In the genomic region with DNA sequence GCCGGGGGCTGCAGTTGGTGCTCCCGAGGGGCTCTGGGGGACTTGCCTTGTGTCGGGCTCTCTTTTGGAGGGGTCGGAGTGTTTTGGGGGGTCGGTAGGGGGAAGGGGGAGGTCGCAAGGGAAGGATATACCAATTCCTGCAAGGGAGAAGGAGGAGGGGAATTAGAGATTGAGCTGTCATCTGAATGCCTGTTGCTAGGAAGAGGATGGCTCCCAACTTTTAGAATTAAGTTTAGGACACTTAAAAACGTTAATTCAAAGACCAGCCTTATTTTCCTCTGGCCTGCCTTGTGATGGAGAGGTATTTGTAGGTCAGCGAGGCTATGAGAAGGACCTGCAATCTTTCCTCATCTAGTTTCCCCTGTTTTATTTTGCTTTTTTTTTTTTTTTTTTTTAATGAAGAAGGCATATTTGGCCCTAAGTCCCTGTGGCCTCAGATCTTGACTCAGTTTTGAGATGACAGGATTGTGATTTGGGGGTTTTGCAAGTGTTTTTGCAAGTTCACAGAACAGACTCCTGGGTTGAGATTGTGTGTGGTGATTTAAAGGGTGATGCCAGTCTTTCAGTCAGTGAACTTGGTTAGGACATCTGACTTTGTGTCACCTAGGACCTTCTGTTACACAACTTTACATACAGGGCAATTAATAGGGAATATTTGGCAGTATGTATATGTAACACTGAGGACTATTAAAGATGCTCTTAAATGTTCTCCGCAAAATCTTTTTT, we compare ENCODE assay signal across 8 cellular contexts. TPM values are rescaled to one million over a fixed set of nuclear protein-coding genes. Genes with fewer than 3 reads are reported as not detected.
A peak's percentile ranks its signal among the peaks of the same experiment; 100 is the strongest.
DNase-seq lines count a peak whose midpoint lies in the region; ATAC-seq and TF ChIP-seq lines count a peak whose summit lies in the region.

No MANE protein-coding gene starts in this region.

- no peak for ATAC-seq in GM19324 (IDR thresholded peaks at IDR 0.05; ENCODE audit: low FRiP score, unreplicated experiment)

- in situ Hi-C loops in G401 (cut with HindIII; ENCODE audit: low sequenced_read_pairs), result no loop called here

- peak overlapping the region; percentile 86 for H3K4me3 ChIP-seq in coronary artery
- H3K4me3 ChIP-seq in mucosa of rectum (ENCODE audit: low read length in 2 of 2), result peak overlapping the region; percentile 81 to 91

- DNase-seq in G401 (ENCODE audit: low spot score), result peak; percentile 38
- DNase-seq in NCI-H69 (lab: John Stamatoyannopoulos, UW), result peak; percentile 45
- no peak for DNase-seq in coronary artery (ENCODE audit: low spot score)
- DNase-seq in activated effector memory CD4-positive, alpha-beta T cell treated with Interleukin-2 at 50 U/mL for 16 hours, result no peak
- no peak for DNase-seq in activated gamma-delta T cell (lab: John Stamatoyannopoulos, UW)
- DNase-seq in SHP77 treated with DMSO at 0.1 percent for 48 hours (lab: John Stamatoyannopoulos, UW), result no peak

- TF ChIP-seq CTCF in coronary artery (IDR thresholded peaks at IDR 0.05), result no peak

- H3K27me3 ChIP-seq in mucosa of rectum (ENCODE audit: control insufficient read depth in 2 of 2, insufficient read depth in 2 of 2, low read length in 2 of 2), result no peaks in the 10 kb centered on the region

- H3K4me1 ChIP-seq in mucosa of rectum (ENCODE audit: control insufficient read depth in 2 of 2, insufficient read depth in 2 of 2, low read length in 2 of 2), result peaks cover 8 to 11% of the 10 kb centered on the region in 2 donors

- H3K9me3 ChIP-seq in mucosa of rectum (ENCODE audit: control insufficient read depth in 2 of 2, low read length in 2 of 2), result no peaks in the 10 kb centered on the region

- H3K27ac ChIP-seq in coronary artery, result peak overlapping the region; percentile 80 to 93
- peak overlapping the region; percentile 81 to 85 for H3K27ac ChIP-seq in mucosa of rectum (ENCODE audit: low read depth in 2 of 2, low read length in 2 of 2)

- H3K9ac ChIP-seq in mucosa of rectum (ENCODE audit: low read depth in 1 of 2, low read length in 2 of 2), result peak overlapping the region; percentile 76 to 78

- H3K36me3 ChIP-seq in mucosa of rectum (ENCODE audit: control insufficient read depth in 2 of 2, insufficient read depth in 2 of 2, low read length in 2 of 2), result no peaks in the 10 kb centered on the region

RNA-seq across cellular contexts. Expression of a gene that starts 0.7 kb away (rescaled TPM):
- 67.1 and 83.3 TPM in 2 replicates for total RNA-seq in G401 (2014; rRNA removed; shearing (Covaris generic))

Comparison
In these comparisons a context has a peak if more than half of its experiments do, and no peak if none do; other contexts are left out.
1. DNase-seq: peak in G401 (single experiment) and NCI-H69 (single experiment); none in coronary artery (single experiment), activated effector memory CD4-positive, alpha-beta T cell treated with Interleukin-2 at 50 U/mL for 16 hours (single experiment), activated gamma-delta T cell (single experiment) and SHP77 treated with DMSO at 0.1 percent for 48 hours (single experiment).